Comparison of ENCODE assay signal across 18 cellular contexts in genomic region chr6:33215761-33216649, GRCh38. TPM values are rescaled to one million over a fixed set of nuclear protein-coding genes. Genes with fewer than 3 reads are reported as not detected.
DNase-seq lines count a peak whose midpoint lies in the region; ATAC-seq lines count a peak whose summit lies in the region.
"Had no signal": no experiment of that assay in that cellular context is flagged by ENCODE, and none has a peak within 500 bp of the region (broad histone marks: within the 10 kb centered on the region; RNA-seq: fewer than 3 reads in every experiment).

No MANE protein-coding gene starts in this region.

- ATAC-seq in sciatic nerve: no peak
- ATAC-seq in GM19452 (IDR thresholded peaks at IDR 0.05; ENCODE audit: unreplicated experiment): no peak

- DNase-seq in activated CD8-positive, alpha-beta memory T cell treated with anti-CD3 and anti-CD28 coated beads, Interleukin-2, amount 50 U/mL, for 4 hours: peak; percentile 18
- no peak for DNase-seq in activated CD8-positive, alpha-beta memory T cell treated with anti-CD3 and anti-CD28 coated beads for 24 hours
- DNase-seq in activated naive CD8-positive, alpha-beta T cell treated with anti-CD3 and anti-CD28 coated beads for 36 hours: no peak
- DNase-seq in sciatic nerve (ENCODE audit: low spot score) (peak; percentile 48), AG08396 (ENCODE audit: low spot score) (no peak)
- DNase-seq: activated CD4-positive, alpha-beta T cell treated with anti-CD3 and anti-CD28 coated beads, Interleukin-2, amount 10 ng/mL, durations not matched to agents 7 days and 5 days; activated naive CD4-positive, alpha-beta T cell treated with anti-CD3 and anti-CD28 coated beads, Interleukin-2, amount 10 ng/mL, durations not matched to agents 7 days and 5 days; activated T-cell treated with anti-CD3 and anti-CD28 coated beads, Interleukin-2, amount 50 U/mL, for 1 hour; BE2C; effector CD8-positive, alpha-beta T cell; EL; foreskin melanocyte; hippocampal formation; islet precursor cell; NCI-H2081 treated with DMSO at 0.1 percent for 48 hours; retina had no signal

- H3K36me3 Mint-ChIP-seq in activated naive CD8-positive, alpha-beta T cell treated with anti-CD3 and anti-CD28 coated beads for 36 hours: peaks cover 2% of the 10 kb centered on the region

- intact Hi-C loops in sciatic nerve (cut with DNase I): no loop called here

- H3K9me3 Mint-ChIP-seq in activated naive CD8-positive, alpha-beta T cell treated with anti-CD3 and anti-CD28 coated beads for 36 hours: no peaks in the 10 kb centered on the region
- H3K9me3 Mint-ChIP-seq: activated CD4-positive, alpha-beta T cell treated with anti-CD3 and anti-CD28 coated beads, Interleukin-2, amount 10 ng/mL, durations not matched to agents 7 days and 5 days; activated naive CD4-positive, alpha-beta T cell treated with anti-CD3 and anti-CD28 coated beads, Interleukin-2, amount 10 ng/mL, durations not matched to agents 7 days and 5 days had no signal

- H3K4me1 Mint-ChIP-seq in activated naive CD8-positive, alpha-beta T cell treated with anti-CD3 and anti-CD28 coated beads for 36 hours: peaks cover 38% of the 10 kb centered on the region

- peak overlapping the region; percentile 15 for H3K27ac Mint-ChIP-seq in activated naive CD8-positive, alpha-beta T cell treated with anti-CD3 and anti-CD28 coated beads for 36 hours
- H3K27ac Mint-ChIP-seq: activated CD4-positive, alpha-beta T cell treated with anti-CD3 and anti-CD28 coated beads, Interleukin-2, amount 10 ng/mL, durations not matched to agents 7 days and 5 days; activated naive CD4-positive, alpha-beta T cell treated with anti-CD3 and anti-CD28 coated beads, Interleukin-2, amount 10 ng/mL, durations not matched to agents 7 days and 5 days had no signal

- H3K4me3 Mint-ChIP-seq in activated naive CD8-positive, alpha-beta T cell treated with anti-CD3 and anti-CD28 coated beads for 36 hours: no peak overlapping the region
- H3K4me3 Mint-ChIP-seq: activated CD4-positive, alpha-beta T cell treated with anti-CD3 and anti-CD28 coated beads, Interleukin-2, amount 10 ng/mL, durations not matched to agents 7 days and 5 days; activated naive CD4-positive, alpha-beta T cell treated with anti-CD3 and anti-CD28 coated beads, Interleukin-2, amount 10 ng/mL, durations not matched to agents 7 days and 5 days had no signal

- H3K27me3 Mint-ChIP-seq in activated naive CD8-positive, alpha-beta T cell treated with anti-CD3 and anti-CD28 coated beads for 36 hours: peaks cover 9% of the 10 kb centered on the region

RNA-seq across cellular contexts. Expression of gene RING1, which starts 7.7 kb away (rescaled TPM):
- total RNA-seq in activated naive CD8-positive, alpha-beta T cell treated with anti-CD3 and anti-CD28 coated beads for 36 hours: 10 to 100 TPM; 35.3 to 35.8 TPM
- 39.5 TPM for total RNA-seq in sciatic nerve

RNA-seq across cellular contexts. Expression of gene HSD17B8, which starts 11.6 kb away (rescaled TPM):
- 10 to 100 TPM; 31.1 to 32.6 TPM for total RNA-seq in activated naive CD8-positive, alpha-beta T cell treated with anti-CD3 and anti-CD28 coated beads for 36 hours
- 12.7 TPM for total RNA-seq in sciatic nerve
- total RNA-seq: A172 had no signal

RNA-seq across cellular contexts. Expression of gene SLC39A7, which starts 15.3 kb away (rescaled TPM):
- 10 to 100 TPM; 51.0 to 55.6 TPM for total RNA-seq in activated naive CD8-positive, alpha-beta T cell treated with anti-CD3 and anti-CD28 coated beads for 36 hours
- 65.3 TPM for total RNA-seq in sciatic nerve

RNA-seq across cellular contexts. Expression of gene RXRB, which starts 15.5 kb away (rescaled TPM):
- 10 to 100 TPM; 40.4 to 42.1 TPM for total RNA-seq in activated naive CD8-positive, alpha-beta T cell treated with anti-CD3 and anti-CD28 coated beads for 36 hours
- 54.0 TPM for total RNA-seq in sciatic nerve

RNA-seq across cellular contexts. Expression of gene COL11A2, which starts 23.7 kb away (rescaled TPM):
- 1 to 10 TPM; 1.0 to 1.1 TPM for total RNA-seq in activated naive CD8-positive, alpha-beta T cell treated with anti-CD3 and anti-CD28 coated beads for 36 hours
- total RNA-seq in sciatic nerve: 5.6 TPM

Comparison
In these comparisons a context has a peak if more than half of its experiments do, and no peak if none do; other contexts are left out.
1. DNase-seq: peak in activated CD8-positive, alpha-beta memory T cell treated with anti-CD3 and anti-CD28 coated beads, Interleukin-2, amount 50 U/mL, for 4 hours (single experiment) and sciatic nerve (single experiment); none in activated CD8-positive, alpha-beta memory T cell treated with anti-CD3 and anti-CD28 coated beads for 24 hours (single experiment), activated naive CD8-positive, alpha-beta T cell treated with anti-CD3 and anti-CD28 coated beads for 36 hours (single experiment) and AG08396 (single experiment).